1 cellular context compared by ENCODE assay signal in the genomic region with DNA sequence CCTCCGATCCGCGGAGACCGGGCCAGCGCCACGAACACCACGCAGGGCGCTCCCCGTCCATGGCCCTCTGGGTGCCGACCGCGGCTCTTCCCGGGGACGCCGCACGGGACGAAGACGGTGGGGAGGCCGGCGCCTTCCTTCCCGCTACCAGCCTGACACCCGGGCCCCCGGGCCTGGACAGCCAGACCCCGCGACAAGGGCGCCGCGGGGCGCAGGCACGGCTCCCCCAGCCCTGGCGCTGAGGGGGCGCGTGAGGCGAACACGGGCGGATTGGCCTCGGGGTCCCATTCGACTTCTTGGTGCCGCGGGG.
TF ChIP-seq lines count a peak whose summit lies in the region.

No MANE protein-coding gene starts in this region.

TF ChIP-seq in HCT116, 20 proteins besides CTCF, POLR2A, EP300 and RAD21:
- TF ChIP-seq YY1 (IDR thresholded peaks at IDR 0.05; ENCODE audit: extremely low read depth, insufficient replicate concordance, low read depth, low read length) (no peak), ZFX (IDR thresholded peaks at IDR 0.05) (peak; percentile 38; the same call in 1 of the 2 replicates)
